ENCODE assay signal across 1 cellular context in genomic region chr22:45104313-45104712, GRCh38.
TF ChIP-seq lines count a peak whose summit lies in the region.

No MANE protein-coding gene starts in this region.

TF ChIP-seq in IMR-90, 13 proteins besides CTCF, POLR2A, EP300 and RAD21:
- no peak for TF ChIP-seq NFE2L2 (IDR thresholded peaks at IDR 0.05; ENCODE audit: low read depth, low read length)
- no peak for TF ChIP-seq FOS (IDR thresholded peaks at IDR 0.05; ENCODE audit: low read depth, low read length)
- no peak for TF ChIP-seq CEBPB (IDR thresholded peaks at IDR 0.05; ENCODE audit: low read depth, low read length)
- no peak for TF ChIP-seq MXI1 (IDR thresholded peaks at IDR 0.05; ENCODE audit: borderline replicate concordance, low read depth, low read length)
- no peak for TF ChIP-seq RFX5 (IDR thresholded peaks at IDR 0.05; ENCODE audit: low read depth, low read length)
- TF ChIP-seq SMC3 (IDR thresholded peaks at IDR 0.05; ENCODE audit: low read depth, low read length) = no peak
- no peak for TF ChIP-seq RCOR1 (IDR thresholded peaks at IDR 0.05; ENCODE audit: insufficient replicate concordance, low read length)
- no peak for TF ChIP-seq USF2 (IDR thresholded peaks at IDR 0.05; ENCODE audit: low read depth, low read length)
- TF ChIP-seq MAFK (IDR thresholded peaks at IDR 0.05; ENCODE audit: low read depth, low read length) = no peak
